ENCODE assay signal across 8 cellular contexts in genomic region chr10:87867453-87867852, GRCh38. TPM values are rescaled to one million over a fixed set of nuclear protein-coding genes. Genes with fewer than 3 reads are reported as not detected.
DNase-seq lines count a peak whose midpoint lies in the region; ATAC-seq, FAIRE-seq and TF ChIP-seq lines count a peak whose summit lies in the region.

No MANE protein-coding gene starts in this region.

- peaks cover 65 to 72% of the 10 kb centered on the region in 2 donors for H3K4me1 Mint-ChIP-seq in natural killer cell

- peak overlapping the region; percentile 95 for H3K4me3 Mint-ChIP-seq in natural killer cell

- H3K4me3 ChIP-seq in AG10803 (ENCODE audit: low read length) (peak overlapping the region; percentile 85), colonic mucosa (peak overlapping the region; percentile 77)

- H3K9me3 Mint-ChIP-seq in natural killer cell, result no peaks in the 10 kb centered on the region

- DNase-seq in AG10803 (ENCODE audit: low read depth) (no peak), colonic mucosa (no peak), natural killer cell (no peak), HTR-8/SVneo (ENCODE audit: insufficient read length, low spot score) (no peak), NCI-H187 (lab: John Stamatoyannopoulos, UW) (no peak), NCI-H82 (lab: John Stamatoyannopoulos, UW) (no peak)

- ATAC-seq in natural killer cell (no peak), HG03095 (IDR thresholded peaks at IDR 0.05; ENCODE audit: unreplicated experiment) (no peak)

- peak overlapping the region; percentile 95 to 97 for H3K27ac Mint-ChIP-seq in natural killer cell

- H3K9me3 ChIP-seq in KOPT-K1 (ENCODE audit: insufficient read depth, low read length, poor library complexity, severe bottlenecking) (no peaks in the 10 kb centered on the region), colonic mucosa (no peaks in the 10 kb centered on the region)

- H3K36me3 Mint-ChIP-seq in natural killer cell, result no peaks in the 10 kb centered on the region

- peak overlapping the region in 1 of 2 donors; percentile 44 for H3K9ac ChIP-seq in colonic mucosa (ENCODE audit: low read depth in 2 of 2, low read length in 2 of 2)

- intact Hi-C loops in colonic mucosa (cut with DNase I), result no loop called here
- intact Hi-C loops in natural killer cell (cut with micrococcal nuclease), result no loop called here

- no peaks in the 10 kb centered on the region for H3K4me1 ChIP-seq in colonic mucosa

- TF ChIP-seq CTCF in AG10803 (conservative IDR thresholded peaks at IDR 0.05; ENCODE audit: low read length) (no peak), colonic mucosa (IDR thresholded peaks at IDR 0.05) (no peak), natural killer cell (IDR thresholded peaks at IDR 0.05) (no peak)

- H3K27me3 ChIP-seq in colonic mucosa, result no peaks in the 10 kb centered on the region

- H3K27me3 Mint-ChIP-seq in natural killer cell (ENCODE audit: low read depth in 2 of 2), result no peaks in the 10 kb centered on the region

- H3K36me3 ChIP-seq in KOPT-K1 (ENCODE audit: insufficient read depth, low read length), result peaks cover 68% of the 10 kb centered on the region
- no peaks in the 10 kb centered on the region for H3K36me3 ChIP-seq in colonic mucosa

- no peak for FAIRE-seq in HTR-8/SVneo (lab: Jason Lieb, UNC)

- H3K27ac ChIP-seq in KOPT-K1 (ENCODE audit: low read depth, low read length, poor library complexity, severe bottlenecking), result peak overlapping the region; percentile 98
- no peak overlapping the region for H3K27ac ChIP-seq in colonic mucosa

RNA-seq across cellular contexts. Expression of gene PTEN, which starts 4.0 kb away (rescaled TPM):
- total RNA-seq in colonic mucosa, result 100 to 1,000 TPM in 1 of 2 donors, 10 to 100 TPM in 1; 79.2 to 111 TPM
- total RNA-seq in natural killer cell, result 100 to 1,000 TPM; 107 to 142 (median 121) TPM

RNA-seq across cellular contexts. Expression of gene KLLN, which starts 4.1 kb away (rescaled TPM):
- 1 to 10 TPM; 1.0 to 1.8 TPM for total RNA-seq in colonic mucosa
- total RNA-seq in natural killer cell, result under 1 TPM; 0.68 to 0.73 (median 0.70) TPM

RNA-seq across cellular contexts. Expression of gene ATAD1, which starts 49.4 kb away (rescaled TPM):
- total RNA-seq in colonic mucosa (10 to 100 TPM; 38.1 to 59.9 TPM), natural killer cell (10 to 100 TPM; 37.5 to 55.2 (median 43.0) TPM)
